In the genomic region with DNA sequence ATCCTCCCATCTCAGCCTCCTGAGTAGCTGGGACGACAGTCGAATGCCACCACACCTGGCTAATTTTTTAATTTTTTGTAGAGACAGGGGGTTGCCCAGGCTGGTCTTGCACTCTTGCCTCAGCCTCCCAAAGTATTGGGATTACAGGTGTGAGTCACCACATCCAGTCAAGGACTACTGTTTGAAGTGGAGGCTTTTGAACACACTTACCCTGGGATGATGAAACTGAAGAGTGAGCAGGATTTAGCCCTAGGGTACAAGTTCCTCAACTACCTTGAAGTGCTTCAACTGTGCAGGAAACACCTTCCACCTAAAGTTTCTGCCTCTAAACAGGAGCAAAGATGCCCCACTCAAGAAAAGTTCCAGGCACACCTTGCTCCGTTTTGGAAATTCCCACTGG, we compare ENCODE assay signal across 19 cellular contexts. TPM values are rescaled to one million over a fixed set of nuclear protein-coding genes. Genes with fewer than 3 reads are reported as not detected.
DNase-seq lines count a peak whose midpoint lies in the region; ATAC-seq and TF ChIP-seq lines count a peak whose summit lies in the region.
"Had no signal": no experiment of that assay in that cellular context is flagged by ENCODE, and none has a peak within 500 bp of the region (broad histone marks: within the 10 kb centered on the region; RNA-seq: fewer than 3 reads in every experiment).

No MANE protein-coding gene starts in this region.

- H3K4ac ChIP-seq in IMR-90 (ENCODE audit: low read depth, low read length), result no peak overlapping the region

- no peaks in the 10 kb centered on the region for H3K36me3 ChIP-seq in IMR-90 (ENCODE audit: control insufficient read depth, insufficient read depth, low read length)
- H3K36me3 ChIP-seq in PC-9 (ENCODE audit: low read depth), result no peaks in the 10 kb centered on the region

- TF ChIP-seq CTCF in IMR-90 (conservative IDR thresholded peaks at IDR 0.05; ENCODE audit: low read depth, low read length) (no peak), PC-9 (conservative IDR thresholded peaks at IDR 0.05) (no peak)

- H3K4me2 ChIP-seq in IMR-90 (ENCODE audit: low read depth, low read length), result no peak overlapping the region
- H3K4me2 ChIP-seq in PC-9, result peak overlapping the region; percentile 23

- DNase-seq in IMR-90, result no peak
- DNase-seq in PC-9, result peak in 1 of 2 experiments; percentile 89
- peak; percentile 14 for DNase-seq in sciatic nerve (ENCODE audit: low spot score)
- no peak for DNase-seq in NCI-H1092 treated with DMSO at 0.1 percent for 48 hours (lab: John Stamatoyannopoulos, UW)
- DNase-seq in HK-2 (ENCODE audit: unreplicated experiment), result no peak
- no peak for DNase-seq in stimulated activated naive CD8-positive, alpha-beta T cell treated with anti-CD3 and anti-CD28 coated beads, Interleukin-15, Interleukin-2, amounts not matched to agents 100 U/mL and 50 U/mL, for 24 hours
- DNase-seq: ACHN; C1 segment of cervical spinal cord; CD8-positive, alpha-beta memory T cell; DMS79; H9; NCI-H187; NCI-H2107; NCI-H345; NCI-H524 treated with DMSO at 0.1 percent for 48 hours; SW 1271 had no signal

- peak overlapping the region; percentile 13; the same call in 1 of the 2 replicates for H2AK5ac ChIP-seq in IMR-90 (ENCODE audit: low read depth, low read length)

- H3K4me3 ChIP-seq in IMR-90 (ENCODE audit: insufficient read depth, low read depth, low read length) (no peak overlapping the region), PC-9 (no peak overlapping the region)
- H3K4me3 ChIP-seq: K562 had no signal

- intact Hi-C loops in IMR-90 (cut with micrococcal nuclease), result loop anchor here (1.0 kb wide), 1 partner anchor 44 kb away; no protein-coding TSS in a partner anchor
- intact Hi-C loops in PC-9 (cut with micrococcal nuclease; ENCODE audit: unreplicated experiment), result loop anchor here (10.0 kb wide), 1 partner anchor 49 kb away; no protein-coding TSS in a partner anchor
- intact Hi-C loops in sciatic nerve (cut with DNase I), result no loop called here

- H3K27ac ChIP-seq in IMR-90 (ENCODE audit: insufficient read depth, low read length), result no peak overlapping the region
- peak overlapping the region; percentile 52 for H3K27ac ChIP-seq in PC-9

- H2AFZ ChIP-seq in IMR-90 (replicated peaks; ENCODE audit: low read length, poor library complexity) (no peak overlapping the region), PC-9 (no peak overlapping the region)

- peaks cover 2% of the 10 kb centered on the region; the same call in 1 of the 2 replicates for H3K9me1 ChIP-seq in IMR-90 (ENCODE audit: insufficient read depth, low read length)

- in situ Hi-C loops in IMR-90 (cut with MboI; ENCODE audit: low sequenced_read_pairs), result no loop called here

- CTCF ChIA-PET in IMR-90 (lab: Yijun Ruan, JAX) (no interaction called here), PC-9 (lab: Charles Lee) (interaction anchor here (0.7 kb wide), 1 partner anchor 593 kb away, joined by 11 read pairs; no protein-coding TSS in a partner anchor)

- H2BK120ac ChIP-seq in IMR-90 (ENCODE audit: low read depth, low read length), result 0 out of 2 replicates have a peak overlapping the region, but pooled peaks have one; percentile 21

- no peak overlapping the region for H3K18ac ChIP-seq in IMR-90 (ENCODE audit: low read depth, low read length)

- dilution Hi-C loops in IMR-90 (cut with HindIII; ENCODE audit: low sequenced_read_pairs, unreplicated experiment), result no loop called here

- H3F3A ChIP-seq in PC-9 (ENCODE audit: insufficient read depth, low read depth), result peaks cover 46% of the 10 kb centered on the region

- H3K9me2 ChIP-seq in PC-9 (ENCODE audit: insufficient read depth), result no peaks in the 10 kb centered on the region

- H4K5ac ChIP-seq in IMR-90 (ENCODE audit: low read depth, low read length), result no peak overlapping the region

- no peak overlapping the region for H3K23ac ChIP-seq in IMR-90 (ENCODE audit: low read depth, low read length)

- no peak overlapping the region for H3K9ac ChIP-seq in IMR-90 (ENCODE audit: low read depth, low read length)

- no peak overlapping the region for H2AK9ac ChIP-seq in IMR-90 (replicated peaks; ENCODE audit: low read depth, low read length, poor library complexity)

- TF ChIP-seq POLR2A in IMR-90 (IDR thresholded peaks at IDR 0.05; ENCODE audit: low read depth, low read length), result no peak

- no peak overlapping the region for H2BK20ac ChIP-seq in IMR-90 (ENCODE audit: low read depth, low read length)

- TF ChIP-seq RAD21 in IMR-90 (IDR thresholded peaks at IDR 0.05; ENCODE audit: low read length), result no peak

- BruUV-seq in IMR-90 (replicated peaks; lab: Mats Ljungman, UMichigan), result no TSS peak
- BruUV-seq in PC-9 (replicated peaks; lab: Mats Ljungman, UMichigan), result no TSS peak

- no peak overlapping the region for H4K91ac ChIP-seq in IMR-90 (ENCODE audit: insufficient read depth, low read depth, low read length)

- H4K20me1 ChIP-seq in IMR-90 (ENCODE audit: insufficient read depth, low read length) (no peaks in the 10 kb centered on the region), PC-9 (ENCODE audit: insufficient read depth) (no peaks in the 10 kb centered on the region)

- no peaks in the 10 kb centered on the region for H3K79me1 ChIP-seq in IMR-90 (ENCODE audit: low read depth in 1 of 2, low read length in 2 of 2)

- H3K4me1 ChIP-seq in IMR-90 (ENCODE audit: control insufficient read depth, insufficient read depth, low read length) (peaks cover 10% of the 10 kb centered on the region), PC-9 (replicated peaks; ENCODE audit: insufficient read depth) (peaks cover 72% of the 10 kb centered on the region)

- no peak overlapping the region for H2BK15ac ChIP-seq in IMR-90 (ENCODE audit: low read depth, low read length)

- no peak overlapping the region for H2BK5ac ChIP-seq in IMR-90 (ENCODE audit: low read depth, low read length, poor library complexity, severe bottlenecking)

- no peak overlapping the region for H3K14ac ChIP-seq in IMR-90 (replicated peaks; ENCODE audit: low read depth, low read length)

- H3K27me3 ChIP-seq in IMR-90 (ENCODE audit: control insufficient read depth, insufficient read depth, low read length) (no peaks in the 10 kb centered on the region), PC-9 (ENCODE audit: insufficient read depth, low read depth) (no peaks in the 10 kb centered on the region)

- H3K56ac ChIP-seq in IMR-90 (ENCODE audit: extremely low read depth, insufficient read depth, low read length), result no peak overlapping the region

- H3K79me2 ChIP-seq in PC-9 (ENCODE audit: low read depth), result no peaks in the 10 kb centered on the region

- H3K9me3 ChIP-seq in IMR-90 (ENCODE audit: control insufficient read depth, insufficient read depth, low read length) (no peaks in the 10 kb centered on the region), PC-9 (ENCODE audit: insufficient read depth, low read depth) (no peaks in the 10 kb centered on the region)

- POLR2A ChIA-PET in IMR-90 (lab: Charles Lee; ENCODE audit: unreplicated experiment) (no interaction called here), PC-9 (lab: Charles Lee; ENCODE audit: unreplicated experiment) (no interaction called here)

- H4K8ac ChIP-seq in IMR-90 (ENCODE audit: low read depth in 2 of 2, low read length in 2 of 2), result no peak overlapping the region

- WGBS in IMR-90 (ENCODE audit: extremely low coverage in 2 of 2, insufficient read length in 1 of 2), 2 experiments, result 100% methylated on average over 1 of the region's 3 CpGs; no CpG with 5 or more reads in 1 of the 2 experiments

- ATAC-seq in IMR-90 (ENCODE audit: low read depth) (no peak), esophagus mucosa (peak; percentile 31), sciatic nerve (no peak)
- ATAC-seq in stimulated activated naive CD8-positive, alpha-beta T cell treated with anti-CD3 and anti-CD28 coated beads, Interleukin-15, Interleukin-2, amounts not matched to agents 100 U/mL and 50 U/mL, for 24 hours, result no peak
- ATAC-seq: K562 had no signal

TF ChIP-seq in IMR-90, 13 proteins besides CTCF, POLR2A, EP300 and RAD21:
- TF ChIP-seq, protein P1, sequence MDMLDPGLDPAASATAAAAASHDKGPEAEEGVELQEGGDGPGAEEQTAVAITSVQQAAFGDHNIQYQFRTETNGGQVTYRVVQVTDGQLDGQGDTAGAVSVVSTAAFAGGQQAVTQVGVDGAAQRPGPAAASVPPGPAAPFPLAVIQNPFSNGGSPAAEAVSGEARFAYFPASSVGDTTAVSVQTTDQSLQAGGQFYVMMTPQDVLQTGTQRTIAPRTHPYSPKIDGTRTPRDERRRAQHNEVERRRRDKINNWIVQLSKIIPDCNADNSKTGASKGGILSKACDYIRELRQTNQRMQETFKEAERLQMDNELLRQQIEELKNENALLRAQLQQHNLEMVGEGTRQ (IDR thresholded peaks at IDR 0.05; ENCODE audit: low read depth, low read length), result no peak
- TF ChIP-seq RFX5 (IDR thresholded peaks at IDR 0.05; ENCODE audit: low read depth, low read length) (no peak), NFE2L2 (IDR thresholded peaks at IDR 0.05; ENCODE audit: low read depth, low read length) (no peak), CHD1 (IDR thresholded peaks at IDR 0.05; ENCODE audit: low read depth, low read length) (no peak)

RNA-seq across cellular contexts. Expression of a gene that starts 15.7 kb away (rescaled TPM):
- total RNA-seq in IMR-90 (2012; rRNA removed) (0.90 and 1.4 TPM in 2 replicates), PC-9 (2021) (52.2 and 80.3 TPM in 2 replicates), esophagus mucosa (6.5 TPM), sciatic nerve (5.7 TPM)
- polyA plus RNA-seq in IMR-90 (2012; rRNA removed), result 0.14 and 0.17 TPM in 2 replicates
- 0.05 and 0.08 TPM in 2 replicates for polyA plus RNA-seq in IMR-90 (2012; cell fraction: cytosol; rRNA removed)
- 0.07 and 0.25 TPM in 2 replicates for polyA plus RNA-seq in IMR-90 (2012; cell fraction: nucleus; rRNA removed; ENCODE audit: low replicate concordance)

RNA-seq across cellular contexts. Expression of a gene that starts 24.4 kb away (rescaled TPM):
- 0.28 and 0.54 TPM in 2 replicates for total RNA-seq in IMR-90 (2012; rRNA removed)
- polyA plus RNA-seq in IMR-90 (2012; rRNA removed), result 1.7 TPM in 2 replicates
- 0.28 and 0.71 TPM in 2 replicates for polyA plus RNA-seq in IMR-90 (2012; cell fraction: cytosol; rRNA removed)
- polyA plus RNA-seq in IMR-90 (2012; cell fraction: nucleus; rRNA removed; ENCODE audit: low replicate concordance), result 11.7 and 15.4 TPM in 2 replicates
- total RNA-seq in PC-9 (2021), result 4.1 and 6.3 TPM in 2 replicates
- 1.2 TPM for total RNA-seq in esophagus mucosa
- total RNA-seq in sciatic nerve, result 26.3 TPM
- total RNA-seq: CD8-positive, alpha-beta memory T cell; SK-MEL-5 had no signal
